Comparison of ENCODE assay signal across 8 cellular contexts in genomic region chr3:57983734-57984518, GRCh38. TPM values are rescaled to one million over a fixed set of nuclear protein-coding genes. Genes with fewer than 3 reads are reported as not detected.
DNase-seq lines count a peak whose midpoint lies in the region; ATAC-seq, FAIRE-seq and TF ChIP-seq lines count a peak whose summit lies in the region.

No MANE protein-coding gene starts in this region.

- no peak for TF ChIP-seq POLR2A in uterus (IDR thresholded peaks at IDR 0.05)

- H3K23ac ChIP-seq in neuronal stem cell (ENCODE audit: low read depth, low read length, poor library complexity) = no peak overlapping the region

- intact Hi-C loops in uterus (cut with DNase I; ENCODE audit: low total_unique reads) = no loop called here

- no peak for TF ChIP-seq CTCF in epithelial cell of esophagus (IDR thresholded peaks at IDR 0.05; ENCODE audit: insufficient read depth, low read depth, low read length, missing control alignments)
- no peak for TF ChIP-seq CTCF in uterus (IDR thresholded peaks at IDR 0.05)
- no peak for TF ChIP-seq CTCF in D721Med (IDR thresholded peaks at IDR 0.05; ENCODE audit: insufficient read depth, missing control alignments)

- H3K27me3 ChIP-seq in neuronal stem cell (ENCODE audit: control insufficient read depth in 3 of 3, insufficient read depth in 3 of 3, low read depth in 1 of 3, low read length in 3 of 3) (no peaks in the 10 kb centered on the region), uterus (no peaks in the 10 kb centered on the region)

- no peak overlapping the region for H2BK15ac ChIP-seq in neuronal stem cell (ENCODE audit: low read length)

- H2BK120ac ChIP-seq in neuronal stem cell (ENCODE audit: low read depth, low read length) = no peak overlapping the region

- no peak overlapping the region for H2BK5ac ChIP-seq in neuronal stem cell (ENCODE audit: low read length)

- H4K8ac ChIP-seq in neuronal stem cell (ENCODE audit: low read depth, low read length) = no peak overlapping the region

- H3K9ac ChIP-seq in neuronal stem cell (ENCODE audit: low read depth, low read length, poor library complexity) = no peak overlapping the region

- H3K18ac ChIP-seq in neuronal stem cell (ENCODE audit: low read length) = no peak overlapping the region

- no CpG with 5 or more reads among the region's 5 CpGs for WGBS in neuronal stem cell (ENCODE audit: extremely low coverage in 2 of 2, insufficient read length in 2 of 2, insufficient replicate concordance in 1 of 2), 2 donors

- H3K27ac ChIP-seq in KOPT-K1 (ENCODE audit: low read depth, low read length, poor library complexity, severe bottlenecking) (peak overlapping the region; percentile 98), neuronal stem cell (replicated peaks; ENCODE audit: low read length) (no peak overlapping the region), uterus (peak overlapping the region; percentile 33 to 57)

- no peak overlapping the region for H3K4ac ChIP-seq in neuronal stem cell (ENCODE audit: low read length)

- no peaks in the 10 kb centered on the region for H3K79me1 ChIP-seq in neuronal stem cell (ENCODE audit: low read depth, low read length)

- H2AK5ac ChIP-seq in neuronal stem cell (ENCODE audit: low read depth, low read length) = no peak overlapping the region

- H2AFZ ChIP-seq in neuronal stem cell (ENCODE audit: low read length) = peak overlapping the region; percentile 8

- H3K9me3 ChIP-seq in KOPT-K1 (ENCODE audit: insufficient read depth, low read length, poor library complexity, severe bottlenecking) (no peaks in the 10 kb centered on the region), neuronal stem cell (replicated peaks in 1 of 2; ENCODE audit: control insufficient read depth in 2 of 2, insufficient read depth in 1 of 2, low read depth in 1 of 2, low read length in 2 of 2) (no peaks in the 10 kb centered on the region), uterus (no peaks in the 10 kb centered on the region)

- H2BK12ac ChIP-seq in neuronal stem cell (ENCODE audit: low read length) = no peak overlapping the region

- no peak overlapping the region for H3K14ac ChIP-seq in neuronal stem cell (ENCODE audit: low read length)

- DNase-seq in GM03348 (ENCODE audit: low spot score) (peak; percentile 81), epithelial cell of esophagus (ENCODE audit: low read depth) (peak; percentile 84), neuronal stem cell (ENCODE audit: low spot score) (no peak), uterus (peak; percentile 71 to 78), D721Med (ENCODE audit: insufficient read length, low spot score) (no peak)
- peak; percentile 36 for DNase-seq in activated CD4-positive, alpha-beta T cell treated with anti-CD3 and anti-CD28 coated beads for 1 hour

- no peak overlapping the region for H4K91ac ChIP-seq in neuronal stem cell (ENCODE audit: low read depth, low read length, poor library complexity)

- H3K4me2 ChIP-seq in neuronal stem cell (ENCODE audit: insufficient read depth, low read length, poor library complexity, severe bottlenecking) = no peak overlapping the region

- ATAC-seq in GM21786 (IDR thresholded peaks at IDR 0.05; ENCODE audit: unreplicated experiment) = peak; percentile 99

- H3K4me1 ChIP-seq in neuronal stem cell (ENCODE audit: control insufficient read depth in 2 of 2, insufficient read depth in 1 of 2, low read depth in 1 of 2, low read length in 2 of 2) = peaks cover 0 to 4% of the 10 kb centered on the region in 2 donors
- peaks cover 0 to 3% of the 10 kb centered on the region in 2 donors for H3K4me1 ChIP-seq in uterus

- H3K36me3 ChIP-seq in KOPT-K1 (ENCODE audit: insufficient read depth, low read length) = no peaks in the 10 kb centered on the region
- H3K36me3 ChIP-seq in neuronal stem cell (replicated peaks in 1 of 2; ENCODE audit: control insufficient read depth in 2 of 2, insufficient read depth in 2 of 2, low read length in 2 of 2) = no peaks in the 10 kb centered on the region
- no peaks in the 10 kb centered on the region for H3K36me3 ChIP-seq in uterus

- H3K4me3 ChIP-seq in epithelial cell of esophagus (ENCODE audit: low read length) (no peak overlapping the region), neuronal stem cell (ENCODE audit: low read length in 2 of 2) (no peak overlapping the region), uterus (no peak overlapping the region)

- no peak for FAIRE-seq in D721Med (lab: Jason Lieb, UNC)

RNA-seq across cellular contexts. Expression of gene FLNB, which starts 24.3 kb away (rescaled TPM):
- 19.0 TPM for polyA plus RNA-seq in neuronal stem cell (2013, experiment 1 of 2)
- 20.1 TPM for polyA plus RNA-seq in neuronal stem cell (2013, experiment 2 of 2)
- 100 to 1,000 TPM in 3 of 4 donors, 10 to 100 TPM in 1; 52.4 to 283 (median 148) TPM for total RNA-seq in uterus

Comparison
In these comparisons a context has a peak if more than half of its experiments do, and no peak if none do; other contexts are left out.
1. DNase-seq: peak in GM03348 (single experiment), activated CD4-positive, alpha-beta T cell treated with anti-CD3 and anti-CD28 coated beads for 1 hour (single experiment), epithelial cell of esophagus (single experiment) and uterus (2 of 2); none in neuronal stem cell (single experiment) and D721Med (single experiment).